Comparison of ENCODE assay signal across 1 cellular context in the genomic region with DNA sequence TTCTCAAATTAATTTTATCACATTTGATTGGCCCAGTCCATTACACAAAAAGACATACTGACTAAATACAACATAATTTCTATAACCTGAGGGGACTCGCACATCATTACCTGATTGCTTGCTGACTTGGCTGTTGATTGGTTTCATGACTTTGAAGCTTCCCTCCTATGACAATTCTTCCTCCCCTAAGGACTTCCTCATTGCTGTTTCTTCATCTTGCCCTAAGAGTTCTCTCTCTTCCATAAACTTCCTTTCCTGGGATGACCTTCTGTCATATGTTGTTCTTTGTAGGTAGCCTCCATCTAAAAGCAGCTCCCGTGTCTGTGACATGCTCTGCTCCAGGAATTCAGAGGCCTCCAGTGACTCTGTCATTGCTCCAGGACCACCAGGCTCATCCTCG.
TF ChIP-seq lines count a peak whose summit lies in the region.

No MANE protein-coding gene starts in this region.

TF ChIP-seq in K562, 482 proteins besides CTCF, POLR2A, EP300 and RAD21 (continued from another document):
- TF ChIP-seq, protein P1, sequence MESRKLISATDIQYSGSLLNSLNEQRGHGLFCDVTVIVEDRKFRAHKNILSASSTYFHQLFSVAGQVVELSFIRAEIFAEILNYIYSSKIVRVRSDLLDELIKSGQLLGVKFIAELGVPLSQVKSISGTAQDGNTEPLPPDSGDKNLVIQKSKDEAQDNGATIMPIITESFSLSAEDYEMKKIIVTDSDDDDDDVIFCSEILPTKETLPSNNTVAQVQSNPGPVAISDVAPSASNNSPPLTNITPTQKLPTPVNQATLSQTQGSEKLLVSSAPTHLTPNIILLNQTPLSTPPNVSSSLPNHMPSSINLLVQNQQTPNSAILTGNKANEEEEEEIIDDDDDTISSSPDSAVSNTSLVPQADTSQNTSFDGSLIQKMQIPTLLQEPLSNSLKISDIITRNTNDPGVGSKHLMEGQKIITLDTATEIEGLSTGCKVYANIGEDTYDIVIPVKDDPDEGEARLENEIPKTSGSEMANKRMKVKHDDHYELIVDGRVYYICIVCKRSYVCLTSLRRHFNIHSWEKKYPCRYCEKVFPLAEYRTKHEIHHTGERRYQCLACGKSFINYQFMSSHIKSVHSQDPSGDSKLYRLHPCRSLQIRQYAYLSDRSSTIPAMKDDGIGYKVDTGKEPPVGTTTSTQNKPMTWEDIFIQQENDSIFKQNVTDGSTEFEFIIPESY (CRISPR knock-in tag; IDR thresholded peaks at IDR 0.05) = no peak
- no peak for TF ChIP-seq KDM5B (IDR thresholded peaks at IDR 0.05; ENCODE audit: insufficient replicate concordance, low read depth, low read length)
- TF ChIP-seq BCL6 (CRISPR knock-in tag; IDR thresholded peaks at IDR 0.05) = no peak
- no peak for TF ChIP-seq GTF2F1 (IDR thresholded peaks at IDR 0.05; ENCODE audit: low read depth, low read length)
TF ChIP-seq in K562: peak in this region for 0.
